Comparison of ENCODE assay signal across 2 cellular contexts in genomic region chr17:80468781-80469533, GRCh38.
TF ChIP-seq lines count a peak whose summit lies in the region.

No MANE protein-coding gene starts in this region.

TF ChIP-seq in HEK293, 187 proteins besides CTCF, POLR2A, EP300 and RAD21 (continued from another document):
- no peak for TF ChIP-seq ZFP41 (tag by site-specific recombination; IDR thresholded peaks at IDR 0.05; ENCODE audit: borderline replicate concordance)
- TF ChIP-seq KLF8 (tag by site-specific recombination; IDR thresholded peaks at IDR 0.05), result no peak
- TF ChIP-seq ZNF660 (tag by site-specific recombination; IDR thresholded peaks at IDR 0.05), result no peak
- TF ChIP-seq, protein P1, sequence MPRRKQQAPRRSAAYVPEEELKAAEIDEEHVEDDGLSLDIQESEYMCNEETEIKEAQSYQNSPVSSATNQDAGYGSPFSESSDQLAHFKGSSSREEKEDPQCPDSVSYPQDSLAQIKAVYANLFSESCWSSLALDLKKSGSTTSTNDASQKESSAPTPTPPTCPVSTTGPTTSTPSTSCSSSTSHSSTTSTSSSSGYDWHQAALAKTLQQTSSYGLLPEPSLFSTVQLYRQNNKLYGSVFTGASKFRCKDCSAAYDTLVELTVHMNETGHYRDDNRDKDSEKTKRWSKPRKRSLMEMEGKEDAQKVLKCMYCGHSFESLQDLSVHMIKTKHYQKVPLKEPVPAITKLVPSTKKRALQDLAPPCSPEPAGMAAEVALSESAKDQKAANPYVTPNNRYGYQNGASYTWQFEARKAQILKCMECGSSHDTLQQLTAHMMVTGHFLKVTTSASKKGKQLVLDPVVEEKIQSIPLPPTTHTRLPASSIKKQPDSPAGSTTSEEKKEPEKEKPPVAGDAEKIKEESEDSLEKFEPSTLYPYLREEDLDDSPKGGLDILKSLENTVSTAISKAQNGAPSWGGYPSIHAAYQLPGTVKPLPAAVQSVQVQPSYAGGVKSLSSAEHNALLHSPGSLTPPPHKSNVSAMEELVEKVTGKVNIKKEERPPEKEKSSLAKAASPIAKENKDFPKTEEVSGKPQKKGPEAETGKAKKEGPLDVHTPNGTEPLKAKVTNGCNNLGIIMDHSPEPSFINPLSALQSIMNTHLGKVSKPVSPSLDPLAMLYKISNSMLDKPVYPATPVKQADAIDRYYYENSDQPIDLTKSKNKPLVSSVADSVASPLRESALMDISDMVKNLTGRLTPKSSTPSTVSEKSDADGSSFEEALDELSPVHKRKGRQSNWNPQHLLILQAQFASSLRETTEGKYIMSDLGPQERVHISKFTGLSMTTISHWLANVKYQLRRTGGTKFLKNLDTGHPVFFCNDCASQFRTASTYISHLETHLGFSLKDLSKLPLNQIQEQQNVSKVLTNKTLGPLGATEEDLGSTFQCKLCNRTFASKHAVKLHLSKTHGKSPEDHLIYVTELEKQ (tag by site-specific recombination; IDR thresholded peaks at IDR 0.05; ENCODE audit: borderline replicate concordance), result no peak
- no peak for TF ChIP-seq ZBTB48 (tag by site-specific recombination; IDR thresholded peaks at IDR 0.05)
- TF ChIP-seq PRDM10 (tag by site-specific recombination; IDR thresholded peaks at IDR 0.05), result no peak
- TF ChIP-seq ZNF561 (tag by site-specific recombination; IDR thresholded peaks at IDR 0.05; ENCODE audit: borderline replicate concordance), result no peak
- TF ChIP-seq, protein P2, sequence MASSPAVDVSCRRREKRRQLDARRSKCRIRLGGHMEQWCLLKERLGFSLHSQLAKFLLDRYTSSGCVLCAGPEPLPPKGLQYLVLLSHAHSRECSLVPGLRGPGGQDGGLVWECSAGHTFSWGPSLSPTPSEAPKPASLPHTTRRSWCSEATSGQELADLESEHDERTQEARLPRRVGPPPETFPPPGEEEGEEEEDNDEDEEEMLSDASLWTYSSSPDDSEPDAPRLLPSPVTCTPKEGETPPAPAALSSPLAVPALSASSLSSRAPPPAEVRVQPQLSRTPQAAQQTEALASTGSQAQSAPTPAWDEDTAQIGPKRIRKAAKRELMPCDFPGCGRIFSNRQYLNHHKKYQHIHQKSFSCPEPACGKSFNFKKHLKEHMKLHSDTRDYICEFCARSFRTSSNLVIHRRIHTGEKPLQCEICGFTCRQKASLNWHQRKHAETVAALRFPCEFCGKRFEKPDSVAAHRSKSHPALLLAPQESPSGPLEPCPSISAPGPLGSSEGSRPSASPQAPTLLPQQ (tag by site-specific recombination; IDR thresholded peaks at IDR 0.05), result no peak
- TF ChIP-seq SCRT2 (tag by site-specific recombination; IDR thresholded peaks at IDR 0.05), result no peak
- no peak for TF ChIP-seq ZNF701 (tag by site-specific recombination; IDR thresholded peaks at IDR 0.05)

TF ChIP-seq in WTC11, 78 proteins besides CTCF, POLR2A, EP300 and RAD21 (continued from another document):
- TF ChIP-seq ZNF532 (CRISPR knock-in tag; IDR thresholded peaks at IDR 0.05; ENCODE audit: borderline replicate concordance) (no peak), ZNF263 (CRISPR knock-in tag; IDR thresholded peaks at IDR 0.05; ENCODE audit: low read depth) (no peak), ESRRA (CRISPR knock-in tag; IDR thresholded peaks at IDR 0.05; ENCODE audit: borderline replicate concordance) (no peak), ETV6 (CRISPR knock-in tag; IDR thresholded peaks at IDR 0.05) (no peak), CBFB (CRISPR knock-in tag; IDR thresholded peaks at IDR 0.05; ENCODE audit: low read depth) (no peak), TP53 (CRISPR knock-in tag; IDR thresholded peaks at IDR 0.05) (no peak)
- TF ChIP-seq, protein P3, sequence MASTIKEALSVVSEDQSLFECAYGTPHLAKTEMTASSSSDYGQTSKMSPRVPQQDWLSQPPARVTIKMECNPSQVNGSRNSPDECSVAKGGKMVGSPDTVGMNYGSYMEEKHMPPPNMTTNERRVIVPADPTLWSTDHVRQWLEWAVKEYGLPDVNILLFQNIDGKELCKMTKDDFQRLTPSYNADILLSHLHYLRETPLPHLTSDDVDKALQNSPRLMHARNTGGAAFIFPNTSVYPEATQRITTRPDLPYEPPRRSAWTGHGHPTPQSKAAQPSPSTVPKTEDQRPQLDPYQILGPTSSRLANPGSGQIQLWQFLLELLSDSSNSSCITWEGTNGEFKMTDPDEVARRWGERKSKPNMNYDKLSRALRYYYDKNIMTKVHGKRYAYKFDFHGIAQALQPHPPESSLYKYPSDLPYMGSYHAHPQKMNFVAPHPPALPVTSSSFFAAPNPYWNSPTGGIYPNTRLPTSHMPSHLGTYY (CRISPR knock-in tag; IDR thresholded peaks at IDR 0.05), result no peak
- TF ChIP-seq, protein P4, sequence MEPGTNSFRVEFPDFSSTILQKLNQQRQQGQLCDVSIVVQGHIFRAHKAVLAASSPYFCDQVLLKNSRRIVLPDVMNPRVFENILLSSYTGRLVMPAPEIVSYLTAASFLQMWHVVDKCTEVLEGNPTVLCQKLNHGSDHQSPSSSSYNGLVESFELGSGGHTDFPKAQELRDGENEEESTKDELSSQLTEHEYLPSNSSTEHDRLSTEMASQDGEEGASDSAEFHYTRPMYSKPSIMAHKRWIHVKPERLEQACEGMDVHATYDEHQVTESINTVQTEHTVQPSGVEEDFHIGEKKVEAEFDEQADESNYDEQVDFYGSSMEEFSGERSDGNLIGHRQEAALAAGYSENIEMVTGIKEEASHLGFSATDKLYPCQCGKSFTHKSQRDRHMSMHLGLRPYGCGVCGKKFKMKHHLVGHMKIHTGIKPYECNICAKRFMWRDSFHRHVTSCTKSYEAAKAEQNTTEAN (CRISPR knock-in tag; IDR thresholded peaks at IDR 0.05), result no peak
- TF ChIP-seq, protein P5, sequence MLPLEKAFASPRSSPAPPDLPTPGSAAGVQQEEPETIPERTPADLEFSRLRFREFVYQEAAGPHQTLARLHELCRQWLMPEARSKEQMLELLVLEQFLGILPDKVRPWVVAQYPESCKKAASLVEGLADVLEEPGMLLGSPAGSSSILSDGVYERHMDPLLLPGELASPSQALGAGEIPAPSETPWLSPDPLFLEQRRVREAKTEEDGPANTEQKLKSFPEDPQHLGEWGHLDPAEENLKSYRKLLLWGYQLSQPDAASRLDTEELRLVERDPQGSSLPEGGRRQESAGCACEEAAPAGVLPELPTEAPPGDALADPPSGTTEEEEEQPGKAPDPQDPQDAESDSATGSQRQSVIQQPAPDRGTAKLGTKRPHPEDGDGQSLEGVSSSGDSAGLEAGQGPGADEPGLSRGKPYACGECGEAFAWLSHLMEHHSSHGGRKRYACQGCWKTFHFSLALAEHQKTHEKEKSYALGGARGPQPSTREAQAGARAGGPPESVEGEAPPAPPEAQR (CRISPR knock-in tag; IDR thresholded peaks at IDR 0.05), result no peak
- TF ChIP-seq, protein P6, sequence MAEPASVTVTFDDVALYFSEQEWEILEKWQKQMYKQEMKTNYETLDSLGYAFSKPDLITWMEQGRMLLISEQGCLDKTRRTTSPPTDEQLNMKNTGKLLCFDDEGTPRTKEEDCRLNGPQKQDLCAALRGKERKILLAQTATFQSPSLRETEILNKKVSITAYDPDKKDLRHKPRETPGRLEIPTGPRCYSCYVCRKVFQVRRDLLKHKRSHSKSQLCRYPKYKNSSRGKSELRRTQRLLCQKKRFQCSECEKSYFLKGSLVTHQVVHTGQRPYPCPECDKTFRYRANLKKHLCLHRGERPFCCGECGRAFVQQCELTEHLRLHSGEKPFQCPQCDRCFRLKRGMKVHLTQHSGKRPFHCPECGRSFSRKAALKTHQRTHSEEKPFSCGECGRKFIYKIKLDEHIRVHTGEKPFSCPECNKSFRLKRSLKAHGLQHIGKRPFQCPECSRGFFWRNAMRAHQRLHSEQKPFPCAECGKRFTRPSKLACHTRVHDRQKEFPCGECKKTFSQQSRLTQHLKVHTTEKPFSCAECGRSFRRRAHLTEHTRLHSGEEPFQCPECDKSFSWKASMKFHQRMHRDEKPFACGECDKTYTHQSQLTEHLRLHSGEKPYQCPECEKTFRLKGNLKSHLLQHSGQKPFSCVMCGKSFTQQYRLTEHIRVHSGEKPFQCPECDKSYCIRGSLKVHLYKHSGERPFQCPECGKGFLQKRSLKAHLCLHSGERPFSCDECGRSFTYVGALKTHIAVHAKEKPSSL (CRISPR knock-in tag; conservative IDR thresholded peaks at IDR 0.05), result no peak
